8 cellular contexts compared by ENCODE assay signal in the genomic region with DNA sequence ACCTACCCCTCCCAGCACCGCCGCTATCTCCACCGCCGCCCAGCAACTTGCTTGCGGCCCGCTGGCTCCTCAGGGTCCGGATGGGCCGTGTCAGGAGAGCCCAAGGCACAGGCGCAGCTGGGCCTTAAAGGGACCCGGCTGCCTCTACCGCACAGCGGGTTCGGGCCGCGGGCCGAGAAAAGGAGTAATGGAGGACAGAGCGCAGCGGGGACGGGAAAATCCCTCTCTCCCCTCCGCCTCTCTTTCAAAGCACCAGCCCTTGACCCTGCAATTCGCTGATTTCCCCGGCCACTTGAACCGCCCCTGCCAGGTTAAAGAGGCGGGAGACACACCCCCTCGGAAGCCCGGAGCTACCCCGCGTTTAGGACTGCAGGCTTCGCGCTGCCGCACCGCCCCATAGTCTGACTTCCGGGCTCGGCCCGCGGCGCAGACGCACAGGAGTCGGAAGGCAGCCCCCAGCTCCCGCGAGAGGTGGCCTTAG. TPM values are rescaled to one million over a fixed set of nuclear protein-coding genes. Genes with fewer than 3 reads are reported as not detected.
DNase-seq lines count a peak whose midpoint lies in the region; ATAC-seq, FAIRE-seq and TF ChIP-seq lines count a peak whose summit lies in the region.
"Not testable (repeated sequence)": the region's sequence is repeated elsewhere in the genome, so short reads cannot be mapped to it uniquely, and the experiment has no call there.

A gene with protein sequence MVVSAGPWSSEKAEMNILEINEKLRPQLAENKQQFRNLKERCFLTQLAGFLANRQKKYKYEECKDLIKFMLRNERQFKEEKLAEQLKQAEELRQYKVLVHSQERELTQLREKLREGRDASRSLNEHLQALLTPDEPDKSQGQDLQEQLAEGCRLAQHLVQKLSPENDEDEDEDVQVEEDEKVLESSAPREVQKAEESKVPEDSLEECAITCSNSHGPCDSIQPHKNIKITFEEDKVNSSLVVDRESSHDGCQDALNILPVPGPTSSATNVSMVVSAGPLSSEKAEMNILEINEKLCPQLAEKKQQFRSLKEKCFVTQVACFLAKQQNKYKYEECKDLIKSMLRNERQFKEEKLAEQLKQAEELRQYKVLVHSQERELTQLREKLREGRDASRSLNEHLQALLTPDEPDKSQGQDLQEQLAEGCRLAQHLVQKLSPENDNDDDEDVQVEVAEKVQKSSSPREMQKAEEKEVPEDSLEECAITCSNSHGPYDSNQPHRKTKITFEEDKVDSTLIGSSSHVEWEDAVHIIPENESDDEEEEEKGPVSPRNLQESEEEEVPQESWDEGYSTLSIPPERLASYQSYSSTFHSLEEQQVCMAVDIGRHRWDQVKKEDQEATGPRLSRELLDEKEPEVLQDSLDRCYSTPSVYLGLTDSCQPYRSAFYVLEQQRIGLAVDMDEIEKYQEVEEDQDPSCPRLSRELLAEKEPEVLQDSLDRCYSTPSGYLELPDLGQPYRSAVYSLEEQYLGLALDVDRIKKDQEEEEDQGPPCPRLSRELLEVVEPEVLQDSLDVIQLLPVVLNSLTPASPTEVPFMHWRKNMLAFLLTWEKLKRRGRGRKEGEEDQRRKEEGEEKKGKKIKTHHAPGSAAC (minus strand): TSS at position 371 of the 481 bp plus-strand sequence. CDS start 25,278 bp downstream, outside the sequence.

- H3K4me2 ChIP-seq in mammary epithelial cell (ENCODE audit: insufficient read depth, low read depth, low read length), result peak within 1 kb of the TSS; percentile 80

- peak within 1 kb of the TSS; percentile 86 for H2AFZ ChIP-seq in mammary epithelial cell (ENCODE audit: low read depth, low read length)

- peak within 1 kb of the TSS; percentile 98 for H3K4me3 Mint-ChIP-seq in activated B cell treated with CpG ODN at 0.5 μM for 24 hours

- H3K27ac Mint-ChIP-seq in activated B cell treated with CpG ODN at 0.5 μM for 24 hours, result peak within 1 kb of the TSS; percentile 96

- ATAC-seq in GM19035 (IDR thresholded peaks at IDR 0.05; ENCODE audit: unreplicated experiment), result peak; percentile 81
- peak; percentile 86 for ATAC-seq in HG03280 (IDR thresholded peaks at IDR 0.05; ENCODE audit: unreplicated experiment)
- ATAC-seq in activated B cell treated with CpG ODN at 0.5 μM for 24 hours (ENCODE audit: low read depth), result peak; percentile 82

- FAIRE-seq in small intestine (lab: Jason Lieb, UNC), result not testable (repeated sequence)

- POLR2A ChIA-PET in activated B cell treated with CpG ODN at 0.5 μM for 24 hours (lab: Charles Lee), result interaction anchor here (1.0 to 1.6 kb wide), 3 partner anchors 111 to 1068 kb away, joined by 3 to 14 read pairs (median 13); no protein-coding TSS in a partner anchor

- H3K4me3 ChIP-seq in mammary epithelial cell (replicated peaks in 1 of 3; ENCODE audit: insufficient read depth in 1 of 3, low read depth in 2 of 3, low read length in 3 of 3) (peak within 1 kb of the TSS; percentile 48 to 62 (median 56)), small intestine (ENCODE audit: low read depth in 1 of 2, low read length in 2 of 2) (peak within 1 kb of the TSS; percentile 57 to 74)

- not testable (repeated sequence) for H3K36me3 Mint-ChIP-seq in activated B cell treated with CpG ODN at 0.5 μM for 24 hours (ENCODE audit: low read depth)

- H3K27me3 Mint-ChIP-seq in activated B cell treated with CpG ODN at 0.5 μM for 24 hours, result not testable (repeated sequence)

- under 1% methylated on average over 21 of the region's 41 CpGs for WGBS in mammary epithelial cell (ENCODE audit: low coverage, missing lambda C conversion rate)
- WGBS in small intestine, 3 donors, result 0 to 1% (median 0%) methylated on average over 38 to 41 of the region's 41 CpGs

- dilution Hi-C loops in mammary epithelial cell (cut with HindIII; ENCODE audit: low sequenced_read_pairs), result not testable (repeated sequence)

- not testable (repeated sequence) for H4K20me1 ChIP-seq in mammary epithelial cell (ENCODE audit: insufficient read depth, low read length)

- H3K9me3 ChIP-seq in mammary epithelial cell (replicated peaks; ENCODE audit: insufficient read depth, low read length); small intestine (ENCODE audit: control insufficient read depth, low read depth): not testable (repeated sequence)

- CTCF ChIA-PET in activated B cell treated with CpG ODN at 0.5 μM for 24 hours (lab: Charles Lee); mammary epithelial cell (lab: Charles Lee; ENCODE audit: low non-redundant PET): not testable (repeated sequence)

- peaks cover 20% of the 10 kb centered on the region for H3K4me1 Mint-ChIP-seq in activated B cell treated with CpG ODN at 0.5 μM for 24 hours

- BruUV-seq in mammary epithelial cell (replicated peaks; lab: Mats Ljungman, UMichigan), result not testable (repeated sequence)

- intact Hi-C loops in activated B cell treated with CpG ODN at 0.5 μM for 24 hours (cut with micrococcal nuclease), result loop anchor here (5.0 kb wide), 1 partner anchor 165 kb away; no protein-coding TSS in a partner anchor
- intact Hi-C loops in mammary epithelial cell (cut with micrococcal nuclease), result not testable (repeated sequence)

- in situ Hi-C loops in mammary epithelial cell (cut with MboI; ENCODE audit: low sequenced_read_pairs in 2 of 2), result not testable (repeated sequence)

- H3K4me1 ChIP-seq in mammary epithelial cell (ENCODE audit: insufficient read depth, low read length); small intestine (ENCODE audit: control insufficient read depth in 2 of 2, insufficient read depth in 1 of 2, low read depth in 1 of 2, low read length in 1 of 2): not testable (repeated sequence)

- DNase-seq in A172 (ENCODE audit: low spot score) (peak; percentile 73), NCI-H446 treated with DMSO at 0.1 percent for 48 hours (lab: John Stamatoyannopoulos, UW) (peak; percentile 72), activated B cell treated with CpG ODN at 0.5 μM for 24 hours (peak; percentile 78), mammary epithelial cell (peak; percentile 75), islet precursor cell (peak; percentile 94), small intestine (peak; percentile 81)

- H3K79me2 ChIP-seq in mammary epithelial cell (ENCODE audit: insufficient read depth, low read length), result not testable (repeated sequence)

- H3K27me3 ChIP-seq in mammary epithelial cell (ENCODE audit: insufficient read depth, low read length); small intestine (ENCODE audit: control insufficient read depth in 2 of 2, insufficient read depth in 2 of 2, low read length in 2 of 2): not testable (repeated sequence)

- H3K27ac ChIP-seq in mammary epithelial cell (ENCODE audit: insufficient read depth, low read depth, low read length), result peak within 1 kb of the TSS; percentile 51
- peak within 1 kb of the TSS; percentile 48 to 68 for H3K27ac ChIP-seq in small intestine (ENCODE audit: low read depth in 1 of 2, low read length in 1 of 2)

- H3K9ac ChIP-seq in mammary epithelial cell (ENCODE audit: insufficient read depth, low read length), result peak within 1 kb of the TSS; percentile 32

- not testable (repeated sequence) for H3K36me3 ChIP-seq in mammary epithelial cell (ENCODE audit: insufficient read depth, low read length); small intestine (ENCODE audit: control insufficient read depth in 2 of 2, insufficient read depth in 2 of 2, low read length in 2 of 2)

- TF ChIP-seq CTCF in activated B cell treated with CpG ODN at 0.5 μM for 24 hours (IDR thresholded peaks at IDR 0.05); mammary epithelial cell (conservative IDR thresholded peaks at IDR 0.05 in 1 of 2, IDR thresholded peaks at IDR 0.05 in 1 of 2; ENCODE audit: extremely low read depth in 1 of 2, insufficient read depth in 1 of 2, low read depth in 1 of 2, low read length in 2 of 2): not testable (repeated sequence)

- H3K9me3 Mint-ChIP-seq in activated B cell treated with CpG ODN at 0.5 μM for 24 hours, result not testable (repeated sequence)

RNA-seq across cellular contexts. Expression of the gene that starts here (rescaled TPM):
- 4.2 and 4.3 TPM in 2 replicates for total RNA-seq in A172 (2014; rRNA removed; shearing (Covaris generic))
- total RNA-seq in activated B cell treated with CpG ODN at 0.5 μM for 24 hours, result 25.5 and 28.7 TPM in 2 replicates
- 1 to 10 TPM; 4.3 to 9.3 TPM for total RNA-seq in mammary epithelial cell
- 2.3 TPM for polyA plus RNA-seq in mammary epithelial cell
- polyA minus RNA-seq in mammary epithelial cell, result 2.1 TPM
- polyA plus RNA-seq in small intestine, result 1 to 10 TPM; 4.3 to 5.8 (median 4.5) TPM

Comparison
In these comparisons a context has a peak if more than half of its experiments do, and no peak if none do; other contexts are left out.
1. Peak in every context shown above with its lines: DNase-seq, ATAC-seq, H3K4me3 ChIP-seq and H3K27ac ChIP-seq.